1 cellular context compared by ENCODE assay signal in genomic region chr2:190881480-190882326, GRCh38.
A peak's percentile ranks its signal among the peaks of the same experiment; 100 is the strongest.
TF ChIP-seq lines count a peak whose summit lies in the region.

No MANE protein-coding gene starts in this region.

TF ChIP-seq in GM12878, 131 proteins besides CTCF, POLR2A, EP300 and RAD21 (continued from another document and continues in another):
- TF ChIP-seq E2F4 (IDR thresholded peaks at IDR 0.05; ENCODE audit: low read depth, low read length): no peak
- TF ChIP-seq SIX5 (IDR thresholded peaks at IDR 0.05; ENCODE audit: low read depth, low read length, severe bottlenecking): no peak
- no peak; the same call in 1 of the 2 replicates for TF ChIP-seq TBL1XR1 (IDR thresholded peaks at IDR 0.05; ENCODE audit: low read depth, low read length)
- TF ChIP-seq MLLT1 (IDR thresholded peaks at IDR 0.05): 0 out of 2 replicates have a peak, but pooled peaks have one; percentile 60
- TF ChIP-seq NR2C2 (IDR thresholded peaks at IDR 0.05; ENCODE audit: borderline replicate concordance, control insufficient read depth, insufficient read length, low read depth): no peak
- TF ChIP-seq NRF1 (conservative IDR thresholded peaks at IDR 0.05; ENCODE audit: low read depth, low read length): no peak
- no peak; the same call in 1 of the 2 replicates for TF ChIP-seq SMAD5 (IDR thresholded peaks at IDR 0.05; ENCODE audit: low read depth)
- no peak for TF ChIP-seq BRCA1 (IDR thresholded peaks at IDR 0.05; ENCODE audit: low read depth, low read length)
- TF ChIP-seq PAX8 (IDR thresholded peaks at IDR 0.05): no peak
- TF ChIP-seq ETV6 (conservative IDR thresholded peaks at IDR 0.05 in 1 of 2, IDR thresholded peaks at IDR 0.05 in 1 of 2; ENCODE audit: borderline replicate concordance in 1 of 2, low read depth in 1 of 2): peak in 1 of 2 experiments; percentile 84; a peak in 2 of 4 replicates
- peak; percentile 34; the same call in 1 of the 2 replicates for TF ChIP-seq ZBTB40 (IDR thresholded peaks at IDR 0.05; ENCODE audit: borderline replicate concordance)
- TF ChIP-seq DPF2 (IDR thresholded peaks at IDR 0.05): peak; percentile 42
- no peak for TF ChIP-seq ZSCAN29 (IDR thresholded peaks at IDR 0.05)
- TF ChIP-seq HCFC1 (IDR thresholded peaks at IDR 0.05; ENCODE audit: low read length): 0 out of 2 replicates have a peak, but pooled peaks have one; percentile 29
- no peak for TF ChIP-seq SUZ12 (IDR thresholded peaks at IDR 0.05; ENCODE audit: unreplicated experiment)
- TF ChIP-seq RELB (IDR thresholded peaks at IDR 0.05; ENCODE audit: low read depth): no peak; the same call in 1 of the 2 replicates
- peak; percentile 64 for TF ChIP-seq USF2 (IDR thresholded peaks at IDR 0.05; ENCODE audit: borderline replicate concordance, low read depth, low read length)
- peak; percentile 14 for TF ChIP-seq PBX3 (IDR thresholded peaks at IDR 0.05; ENCODE audit: insufficient replicate concordance, low read depth, low read length)
- TF ChIP-seq WRNIP1 (IDR thresholded peaks at IDR 0.05; ENCODE audit: borderline replicate concordance, low read depth, low read length): no peak
- no peak; the same call in 1 of the 2 replicates for TF ChIP-seq NR2F1 (conservative IDR thresholded peaks at IDR 0.05)
- peak; percentile 43; the same call in 1 of the 2 replicates for TF ChIP-seq SPI1 (IDR thresholded peaks at IDR 0.05; ENCODE audit: borderline replicate concordance, insufficient read depth, low read depth, low read length)
- peak; percentile 72; the same call in 1 of the 2 replicates for TF ChIP-seq TCF3 (IDR thresholded peaks at IDR 0.05; ENCODE audit: borderline replicate concordance, insufficient read depth, low read depth, low read length)
- no peak for TF ChIP-seq BMI1 (IDR thresholded peaks at IDR 0.05; ENCODE audit: borderline replicate concordance)
- no peak for TF ChIP-seq ELK1 (IDR thresholded peaks at IDR 0.05; ENCODE audit: low read depth, low read length)
- TF ChIP-seq STAT3 (IDR thresholded peaks at IDR 0.05; ENCODE audit: low read depth, low read length): no peak
- peak; percentile 91 for TF ChIP-seq CREM (IDR thresholded peaks at IDR 0.05; ENCODE audit: low read depth)
- peak; percentile 82 for TF ChIP-seq EED (IDR thresholded peaks at IDR 0.05; ENCODE audit: low read depth)
- TF ChIP-seq BHLHE40 (IDR thresholded peaks at IDR 0.05; ENCODE audit: borderline replicate concordance in 1 of 2, low read depth in 2 of 2, low read length in 1 of 2): peak; percentile 97 to 98
- no peak for TF ChIP-seq E2F8 (IDR thresholded peaks at IDR 0.05; ENCODE audit: low read depth, partially characterized antibody)
- no peak for TF ChIP-seq E4F1 (IDR thresholded peaks at IDR 0.05; ENCODE audit: borderline replicate concordance, partially characterized antibody)
- TF ChIP-seq MTA2 (IDR thresholded peaks at IDR 0.05; ENCODE audit: low read depth): peak; percentile 48; the same call in 1 of the 2 replicates
- TF ChIP-seq MTA3 (IDR thresholded peaks at IDR 0.05; ENCODE audit: borderline replicate concordance, low read length): peak; percentile 24; the same call in 1 of the 2 replicates
- no peak for TF ChIP-seq SUPT20H (IDR thresholded peaks at IDR 0.05; ENCODE audit: borderline replicate concordance, control insufficient read depth, low read depth, low read length)
- 0 out of 2 replicates have a peak, but pooled peaks have one; percentile 86 for TF ChIP-seq STAT1 (conservative IDR thresholded peaks at IDR 0.05)
- TF ChIP-seq SMAD1 (IDR thresholded peaks at IDR 0.05; ENCODE audit: low read depth, partially characterized antibody): peak; percentile 34
